Comparison of ENCODE assay signal across 23 cellular contexts in genomic region chr12:69837191-69838085, GRCh38. TPM values are rescaled to one million over a fixed set of nuclear protein-coding genes. Genes with fewer than 3 reads are reported as not detected.
DNase-seq lines count a peak whose midpoint lies in the region; ATAC-seq and TF ChIP-seq lines count a peak whose summit lies in the region.
"Had no signal": no experiment of that assay in that cellular context is flagged by ENCODE, and none has a peak within 500 bp of the region (broad histone marks: within the 10 kb centered on the region; RNA-seq: fewer than 3 reads in every experiment).

No MANE protein-coding gene starts in this region.

- DNase-seq in HT1080 (ENCODE audit: low read depth) (peak; percentile 39), WTC11 (ENCODE audit: low spot score) (no peak), left colon (no peak), pulmonary artery endothelial cell (ENCODE audit: low read depth, low spot score) (peak; percentile 75), osteocyte (ENCODE audit: extremely low spot score, unreplicated experiment) (no peak), iPS-NIHi7 (ENCODE audit: extremely low spot score) (no peak)
- no peak for DNase-seq in NK-92 treated with Interleukin-12 subunit alpha and Interleukin-12 subunit beta, amount 100 ng/mL, for 24 hours (lab: John Stamatoyannopoulos, UW)
- DNase-seq: activated CD8-positive, alpha-beta memory T cell treated with anti-CD3 and anti-CD28 coated beads for 24 hours; activated naive CD8-positive, alpha-beta T cell treated with anti-CD3 and anti-CD28 coated beads for 36 hours; activated T-cell treated with anti-CD3 and anti-CD28 coated beads, Interleukin-2, amount 50 U/mL, for 72 hours; CD8-positive, alpha-beta memory T cell; DMS79; KBM-7; kidney glomerular epithelial cell; NCI-H1105 treated with DMSO at 0.1 percent for 48 hours; NCI-H2107; NCI-H748 treated with DMSO at 0.1 percent for 48 hours; stimulated activated CD4-positive, alpha-beta T cell treated with anti-CD3 and anti-CD28 coated beads, Interleukin-15, amount 100 ng/mL, for 24 hours had no signal

- no peak overlapping the region for H3K4me3 Mint-ChIP-seq in WTC11
- no peak overlapping the region for H3K4me3 Mint-ChIP-seq in osteocyte (ENCODE audit: unreplicated experiment)
- H3K4me3 Mint-ChIP-seq: activated naive CD8-positive, alpha-beta T cell treated with anti-CD3 and anti-CD28 coated beads for 36 hours; activated T-cell treated with anti-CD3 and anti-CD28 coated beads, Interleukin-2, amount 50 U/mL, for 72 hours; CD8-positive, alpha-beta memory T cell; T-helper 2 cell treated with Interferon-gamma antibody and Interleukin-4, amounts not matched to agents 5 μg/mL and 100 μg/mL, for 36 hours had no signal

- CTCF ChIA-PET in WTC11 (lab: Charles Lee) = interaction anchor here (1.1 kb wide), 1 partner anchor 58 kb away, joined by 4 read pairs; no protein-coding TSS in a partner anchor

- POLR2A ChIA-PET in WTC11 (lab: Charles Lee) = no interaction called here

- H3K9me3 Mint-ChIP-seq in WTC11 (no peaks in the 10 kb centered on the region), osteocyte (ENCODE audit: unreplicated experiment) (no peaks in the 10 kb centered on the region)
- H3K9me3 Mint-ChIP-seq: activated naive CD8-positive, alpha-beta T cell treated with anti-CD3 and anti-CD28 coated beads for 36 hours; activated T-cell treated with anti-CD3 and anti-CD28 coated beads, Interleukin-2, amount 50 U/mL, for 72 hours; CD8-positive, alpha-beta memory T cell; T-helper 2 cell treated with Interferon-gamma antibody and Interleukin-4, amounts not matched to agents 5 μg/mL and 100 μg/mL, for 36 hours had no signal

- H3K4me1 Mint-ChIP-seq in WTC11 (no peaks in the 10 kb centered on the region), osteocyte (ENCODE audit: unreplicated experiment) (no peaks in the 10 kb centered on the region)
- H3K4me1 Mint-ChIP-seq: activated naive CD8-positive, alpha-beta T cell treated with anti-CD3 and anti-CD28 coated beads for 36 hours; CD8-positive, alpha-beta memory T cell had no signal

- H3K27me3 Mint-ChIP-seq in WTC11 (ENCODE audit: low read depth) = no peaks in the 10 kb centered on the region
- H3K27me3 Mint-ChIP-seq in osteocyte (ENCODE audit: unreplicated experiment) = peaks cover 19% of the 10 kb centered on the region

- intact Hi-C loops in left colon (cut with DNase I, micrococcal nuclease) = no loop called here

- H3K36me3 Mint-ChIP-seq in WTC11 (no peaks in the 10 kb centered on the region), osteocyte (ENCODE audit: unreplicated experiment) (no peaks in the 10 kb centered on the region)
- H3K36me3 Mint-ChIP-seq: activated naive CD8-positive, alpha-beta T cell treated with anti-CD3 and anti-CD28 coated beads for 36 hours; CD8-positive, alpha-beta memory T cell had no signal

- TF ChIP-seq CTCF in WTC11 (IDR thresholded peaks at IDR 0.05) = no peak
- no peak for TF ChIP-seq CTCF in osteocyte (IDR thresholded peaks at IDR 0.05)

- ATAC-seq in WTC11 (peak; percentile 60), left colon (peak; percentile 64), GM18909 (IDR thresholded peaks at IDR 0.05; ENCODE audit: poor library complexity, unreplicated experiment) (no peak)
- ATAC-seq: activated T-cell treated with anti-CD3 and anti-CD28 coated beads, Interleukin-2, amount 50 U/mL, for 72 hours had no signal

- H3K27ac Mint-ChIP-seq in WTC11 (no peak overlapping the region), osteocyte (ENCODE audit: unreplicated experiment) (no peak overlapping the region)
- H3K27ac Mint-ChIP-seq: activated naive CD8-positive, alpha-beta T cell treated with anti-CD3 and anti-CD28 coated beads for 36 hours; activated T-cell treated with anti-CD3 and anti-CD28 coated beads, Interleukin-2, amount 50 U/mL, for 72 hours; CD8-positive, alpha-beta memory T cell; T-helper 2 cell treated with Interferon-gamma antibody and Interleukin-4, amounts not matched to agents 5 μg/mL and 100 μg/mL, for 36 hours had no signal

TF ChIP-seq in WTC11, 78 proteins besides CTCF, POLR2A, EP300 and RAD21:
- TF ChIP-seq ATF1 (CRISPR knock-in tag; IDR thresholded peaks at IDR 0.05) (no peak), TEAD4 (CRISPR knock-in tag; IDR thresholded peaks at IDR 0.05) (no peak), ERG (CRISPR knock-in tag; IDR thresholded peaks at IDR 0.05) (no peak), IRF2 (CRISPR knock-in tag; IDR thresholded peaks at IDR 0.05; ENCODE audit: borderline replicate concordance, low read depth) (no peak), NFATC4 (CRISPR knock-in tag; IDR thresholded peaks at IDR 0.05) (no peak), ETV6 (CRISPR knock-in tag; IDR thresholded peaks at IDR 0.05) (no peak), ESRRA (CRISPR knock-in tag; IDR thresholded peaks at IDR 0.05; ENCODE audit: borderline replicate concordance) (no peak), GTF2I (CRISPR knock-in tag; conservative IDR thresholded peaks at IDR 0.05) (no peak)

RNA-seq across cellular contexts. Expression of gene MYRFL, which starts 12.4 kb away (rescaled TPM):
- total RNA-seq in HT1080 (2014; rRNA removed; shearing (Covaris generic)) = not detected in 2 replicates
- not detected in 2 replicates for polyA plus RNA-seq in HT1080 (2015; cell fraction: cytosol; rRNA removed)
- not detected in 2 replicates for polyA plus RNA-seq in HT1080 (2015; cell fraction: nucleus; rRNA removed)
- total RNA-seq in WTC11 (2021) (1.2 to 2.1 TPM (median 1.3 TPM) in 3 replicates), left colon (1 to 10 TPM; 1.0 to 1.3 TPM), pulmonary artery endothelial cell (under 0.01 and 0.18 TPM in 2 replicates), osteocyte (0.13 TPM in 1 of 2 replicates, not detected in the other)
- total RNA-seq: activated naive CD8-positive, alpha-beta T cell treated with anti-CD3 and anti-CD28 coated beads for 36 hours; CD8-positive, alpha-beta memory T cell; fibroblast of villous mesenchyme; right atrium auricular region; SJSA1 had no signal
- polyA plus RNA-seq: CD8-positive, alpha-beta memory T cell had no signal

Comparison
In these comparisons a context has a peak if more than half of its experiments do, and no peak if none do; other contexts are left out.
1. DNase-seq: peak in HT1080 (single experiment) and pulmonary artery endothelial cell (single experiment); none in WTC11 (single experiment), left colon (0 of 2), osteocyte (single experiment), iPS-NIHi7 (single experiment) and NK-92 treated with Interleukin-12 subunit alpha and Interleukin-12 subunit beta, amount 100 ng/mL, for 24 hours (single experiment).